Comparison of ENCODE assay signal across 8 cellular contexts in the genomic region with DNA sequence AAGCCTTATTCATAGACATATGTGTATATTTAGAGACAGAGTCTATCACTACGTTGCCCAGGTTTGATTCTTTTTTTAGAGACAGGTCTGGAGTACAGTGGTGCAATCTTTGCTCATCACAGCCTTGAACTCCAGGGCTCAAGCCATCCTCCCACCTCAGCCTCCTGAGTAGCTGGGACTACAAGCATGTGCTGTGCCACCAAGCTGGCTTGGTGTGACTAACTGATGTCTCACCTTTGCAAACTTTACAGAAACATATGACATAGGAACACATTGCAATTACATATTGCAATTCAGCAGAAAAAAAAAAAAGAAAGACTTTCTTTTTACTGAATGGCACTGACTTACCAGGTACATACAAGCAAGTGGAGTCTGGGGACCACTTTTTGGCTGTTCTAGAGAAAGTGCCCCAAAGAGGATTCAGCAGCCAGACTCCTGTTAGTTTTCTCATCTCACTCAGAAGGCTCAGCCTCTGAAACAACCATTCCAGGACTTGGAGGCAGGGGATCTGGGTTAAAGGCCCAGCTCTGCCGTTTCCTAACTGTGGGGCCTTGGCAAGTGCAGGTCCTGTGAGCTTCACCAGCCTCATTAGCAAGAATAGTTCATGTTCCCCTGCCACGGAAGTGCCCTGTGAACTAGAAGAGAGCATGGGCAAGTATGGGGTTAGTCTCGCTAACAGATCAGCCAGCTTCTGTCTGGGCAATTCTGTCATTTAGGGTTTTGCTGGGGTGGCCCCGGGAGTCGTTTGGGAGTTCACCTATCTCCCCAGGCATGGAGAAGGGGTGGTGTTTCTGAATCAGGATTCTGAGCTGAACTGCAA. TPM values are rescaled to one million over a fixed set of nuclear protein-coding genes. Genes with fewer than 3 reads are reported as not detected.
DNase-seq lines count a peak whose midpoint lies in the region; ATAC-seq, FAIRE-seq and TF ChIP-seq lines count a peak whose summit lies in the region.

No MANE protein-coding gene starts in this region.

- H3K4me1 Mint-ChIP-seq in Caco-2 (ENCODE audit: low read depth, unreplicated experiment) = no peaks in the 10 kb centered on the region

- peaks cover 21% of the 10 kb centered on the region for H3F3A ChIP-seq in PC-9 (ENCODE audit: insufficient read depth, low read depth)

- POLR2A ChIA-PET in Caco-2 (lab: Charles Lee) = no interaction called here
- POLR2A ChIA-PET in PC-9 (lab: Charles Lee; ENCODE audit: unreplicated experiment) = interaction anchor here (0.5 to 0.7 kb wide), 2 partner anchors 17 to 497 kb away, joined by 3 to 6 read pairs; no protein-coding TSS in a partner anchor

- H3K27me3 ChIP-seq in Caco-2 (replicated peaks; ENCODE audit: control insufficient read depth, insufficient read depth, low read length) (no peaks in the 10 kb centered on the region), PC-9 (ENCODE audit: insufficient read depth, low read depth) (0 out of 2 replicates have a peak, but pooled peaks cover 7% of the 10 kb centered on the region), endocrine pancreas (ENCODE audit: control insufficient read depth, insufficient read depth, low read length) (no peaks in the 10 kb centered on the region), pancreas (no peaks in the 10 kb centered on the region)

- no peaks in the 10 kb centered on the region for H3K27me3 Mint-ChIP-seq in Caco-2 (ENCODE audit: insufficient read depth, unreplicated experiment)

- peak overlapping the region; percentile 67 for H2AFZ ChIP-seq in PC-9

- TF ChIP-seq CTCF in Caco-2 (IDR thresholded peaks at IDR 0.05; ENCODE audit: insufficient read depth in 1 of 2, low read depth in 1 of 2, low read length in 1 of 2, severe bottlenecking in 1 of 2, unreplicated experiment in 1 of 2) (no peak), PC-9 (conservative IDR thresholded peaks at IDR 0.05) (no peak), pancreas (IDR thresholded peaks at IDR 0.05) (no peak)

- H3K79me2 ChIP-seq in PC-9 (ENCODE audit: low read depth) = no peaks in the 10 kb centered on the region

- peak overlapping the region; percentile 37 for H3K4me3 Mint-ChIP-seq in Caco-2 (ENCODE audit: unreplicated experiment)

- H3K36me3 ChIP-seq in Caco-2 (ENCODE audit: control insufficient read depth, insufficient read depth, low read length) (no peaks in the 10 kb centered on the region), PC-9 (ENCODE audit: low read depth) (no peaks in the 10 kb centered on the region), endocrine pancreas (ENCODE audit: control insufficient read depth, insufficient read depth, low read length) (no peaks in the 10 kb centered on the region), pancreas (no peaks in the 10 kb centered on the region)

- ATAC-seq in pancreas (peak; percentile 1 to 9 (median 6)), HG02840 (IDR thresholded peaks at IDR 0.05; ENCODE audit: low FRiP score, unreplicated experiment) (no peak), HG03196 (IDR thresholded peaks at IDR 0.05; ENCODE audit: unreplicated experiment) (no peak)

- FAIRE-seq in pancreas (lab: Jason Lieb, UNC) = no peak

- H4K20me1 ChIP-seq in PC-9 (ENCODE audit: insufficient read depth) = no peaks in the 10 kb centered on the region

- H3K4me1 ChIP-seq in Caco-2 (peaks cover 6% of the 10 kb centered on the region; the same call in 1 of the 2 replicates), PC-9 (replicated peaks; ENCODE audit: insufficient read depth) (peaks cover 21% of the 10 kb centered on the region; the same call in 1 of the 2 replicates), endocrine pancreas (ENCODE audit: control insufficient read depth, insufficient read depth, low read length) (no peaks in the 10 kb centered on the region), pancreas (peaks cover 2 to 20% (median 6%) of the 10 kb centered on the region in 3 donors)

- H3K27ac Mint-ChIP-seq in Caco-2 (ENCODE audit: unreplicated experiment) = no peak overlapping the region

- DNase-seq in Caco-2 (no peak), PC-9 (no peak), pancreas (no peak), NCI-H748 treated with DMSO at 0.1 percent for 48 hours (lab: John Stamatoyannopoulos, UW) (no peak), kidney glomerular epithelial cell (lab: John Stamatoyannopoulos, UW) (no peak)

- intact Hi-C loops in Caco-2 (cut with micrococcal nuclease; ENCODE audit: unreplicated experiment) (loop anchor here (1.0 kb wide), 1 partner anchor 352 kb away; no protein-coding TSS in a partner anchor), PC-9 (cut with micrococcal nuclease; ENCODE audit: unreplicated experiment) (loop anchor here (2.0 kb wide), 1 partner anchor 353 kb away; the partner anchor contains the start of gene NDUFA6), pancreas (cut with DNase I) (no loop called here)

- H3K9ac ChIP-seq in endocrine pancreas (ENCODE audit: control insufficient read depth, insufficient read depth, low read length) = peak overlapping the region; percentile 31

- H3K4me2 ChIP-seq in PC-9 = peak overlapping the region; percentile 74

- CTCF ChIA-PET in Caco-2 (lab: Charles Lee) (interaction anchor here (0.6 to 2.3 kb wide), 8 partner anchors 13 to 497 kb away, joined by 3 to 13 read pairs (median 3); partner anchors contain the start of genes CENPM and NDUFA6), PC-9 (lab: Charles Lee) (interaction anchor here (0.5 to 1.8 kb wide), 6 partner anchors 18 to 1553 kb away, joined by 3 to 18 read pairs (median 4); partner anchors contain the start of genes CENPM and NDUFA6)

- no peaks in the 10 kb centered on the region for H3K9me2 ChIP-seq in PC-9 (ENCODE audit: insufficient read depth)

- H3K27ac ChIP-seq in PC-9 (no peak overlapping the region), pancreas (peak overlapping the region; percentile 17 to 71 (median 58))

- H3K36me3 Mint-ChIP-seq in Caco-2 (ENCODE audit: insufficient read depth, unreplicated experiment) = no peaks in the 10 kb centered on the region

- no TSS peak for BruUV-seq in Caco-2 (replicated peaks; lab: Mats Ljungman, UMichigan)
- BruUV-seq in PC-9 (replicated peaks; lab: Mats Ljungman, UMichigan) = no TSS peak

- no peak overlapping the region for H3K4me3 ChIP-seq in Caco-2 (ENCODE audit: low read depth, low read length)
- H3K4me3 ChIP-seq in PC-9 = peak overlapping the region; percentile 30; the same call in 1 of the 2 replicates
- H3K4me3 ChIP-seq in endocrine pancreas (ENCODE audit: control insufficient read depth, insufficient read depth, low read length) = no peak overlapping the region
- H3K4me3 ChIP-seq in pancreas = peak overlapping the region in 2 of 4 donors; percentile 23 to 38

- WGBS in pancreas, 2 donors = 34 to 44% methylated on average over 6 of the region's 6 CpGs

- H3K9me3 Mint-ChIP-seq in Caco-2 (ENCODE audit: unreplicated experiment) = no peaks in the 10 kb centered on the region

- no peaks in the 10 kb centered on the region for H3K9me3 ChIP-seq in Caco-2
- H3K9me3 ChIP-seq in PC-9 (ENCODE audit: insufficient read depth, low read depth) = no peaks in the 10 kb centered on the region
- no peaks in the 10 kb centered on the region for H3K9me3 ChIP-seq in endocrine pancreas (ENCODE audit: control insufficient read depth, low read length)
- no peaks in the 10 kb centered on the region for H3K9me3 ChIP-seq in pancreas

RNA-seq across cellular contexts. Expression of gene NFAM1, which starts 11.2 kb away (rescaled TPM):
- total RNA-seq in Caco-2 (2022) = not detected in 2 replicates
- total RNA-seq in PC-9 (2021) = not detected in 2 replicates
- 1 to 10 TPM in 3 of 6 donors, under 1 TPM in 3; 0.20 to 4.4 (median 0.97) TPM for total RNA-seq in pancreas
- under 1 TPM; 0.45 to 0.61 TPM for polyA plus RNA-seq in pancreas

Comparison
In these comparisons a context has a peak if more than half of its experiments do, and no peak if none do; other contexts are left out.
1. ATAC-seq: peak in pancreas (4 of 4); none in HG02840 (single experiment) and HG03196 (single experiment).
2. intact Hi-C loops: an anchor here in Caco-2 (1.0 kb wide) and PC-9 (2.0 kb wide); none called in pancreas.